In genomic region chr3:157807286-157807685, GRCh38 we compare ENCODE assay signal across 17 cellular contexts.
"Had no signal": no experiment of that assay in that cellular context is flagged by ENCODE, and none has a peak within 500 bp of the region (broad histone marks: within the 10 kb centered on the region; RNA-seq: fewer than 3 reads in every experiment).

No MANE protein-coding gene starts in this region.

- H3K4me1 ChIP-seq: transverse colon had no signal

- DNase-seq: activated CD4-positive, alpha-beta T cell treated with anti-CD3 and anti-CD28 coated beads for 48 hours; activated CD8-positive, alpha-beta memory T cell treated with anti-CD3 and anti-CD28 coated beads, Interleukin-2, amount 50 U/mL, for 48 hours; activated CD8-positive, alpha-beta T cell treated with anti-CD3 and anti-CD28 coated beads, Interleukin-2, amount 10 ng/mL, durations not matched to agents 7 days and 5 days; activated naive CD4-positive, alpha-beta T cell treated with anti-CD3 and anti-CD28 coated beads for 36 hours; caudate nucleus; cortex of kidney; effector memory CD4-positive, alpha-beta T cell; natural killer cell; nucleus accumbens; right cardiac atrium; stimulated activated naive B cell treated with anti-CD40 and anti-IgM and Interleukin-4, amounts not matched to agents 10 μg/mL and 1 μg/mL and 100 μg/mL, for 72 hours; substantia nigra; transverse colon had no signal

- H3K27me3 Mint-ChIP-seq: stimulated activated naive B cell treated with anti-CD40 and anti-IgM and Interleukin-4, amounts not matched to agents 10 μg/mL and 1 μg/mL and 100 μg/mL, for 72 hours had no signal

- H3K27me3 ChIP-seq: transverse colon had no signal

- H3K4me3 Mint-ChIP-seq: activated CD8-positive, alpha-beta T cell treated with anti-CD3 and anti-CD28 coated beads, Interleukin-2, amount 10 ng/mL, durations not matched to agents 7 days and 5 days; activated naive CD4-positive, alpha-beta T cell treated with anti-CD3 and anti-CD28 coated beads for 36 hours; natural killer cell; stimulated activated naive B cell treated with anti-CD40 and anti-IgM and Interleukin-4, amounts not matched to agents 10 μg/mL and 1 μg/mL and 100 μg/mL, for 72 hours; T-helper 1 cell treated with Interleukin-12 subunit alpha and Interleukin-12 subunit beta and Interleukin-4 antibody, amounts not matched to agents 30 μg/mL and 1 μg/mL, for 36 hours; WTC11 had no signal

- H3K36me3 ChIP-seq: transverse colon had no signal

- H3K36me3 Mint-ChIP-seq: natural killer cell; stimulated activated naive B cell treated with anti-CD40 and anti-IgM and Interleukin-4, amounts not matched to agents 10 μg/mL and 1 μg/mL and 100 μg/mL, for 72 hours; WTC11 had no signal

- H3K27ac ChIP-seq: epithelial cell of prostate, transverse colon had no signal

- H3K4me3 ChIP-seq: smooth muscle cell, transverse colon had no signal

- ATAC-seq: activated CD8-positive, alpha-beta T cell treated with anti-CD3 and anti-CD28 coated beads, Interleukin-2, amount 10 ng/mL, durations not matched to agents 7 days and 5 days; natural killer cell; right cardiac atrium; stimulated activated naive B cell treated with anti-CD40 and anti-IgM and Interleukin-4, amounts not matched to agents 10 μg/mL and 1 μg/mL and 100 μg/mL, for 72 hours; WTC11 had no signal

- H3K9me3 ChIP-seq: transverse colon had no signal

- H3K4me1 Mint-ChIP-seq: natural killer cell; stimulated activated naive B cell treated with anti-CD40 and anti-IgM and Interleukin-4, amounts not matched to agents 10 μg/mL and 1 μg/mL and 100 μg/mL, for 72 hours; WTC11 had no signal

- H3K27ac Mint-ChIP-seq: activated CD8-positive, alpha-beta T cell treated with anti-CD3 and anti-CD28 coated beads, Interleukin-2, amount 10 ng/mL, durations not matched to agents 7 days and 5 days; activated naive CD4-positive, alpha-beta T cell treated with anti-CD3 and anti-CD28 coated beads for 36 hours; natural killer cell; stimulated activated naive B cell treated with anti-CD40 and anti-IgM and Interleukin-4, amounts not matched to agents 10 μg/mL and 1 μg/mL and 100 μg/mL, for 72 hours; T-helper 1 cell treated with Interleukin-12 subunit alpha and Interleukin-12 subunit beta and Interleukin-4 antibody, amounts not matched to agents 30 μg/mL and 1 μg/mL, for 36 hours; WTC11 had no signal
